1 cellular context compared by ENCODE assay signal in genomic region chr14:31505411-31505810, GRCh38.
A peak's percentile ranks its signal among the peaks of the same experiment; 100 is the strongest.
TF ChIP-seq lines count a peak whose summit lies in the region.

No MANE protein-coding gene starts in this region.

TF ChIP-seq in SK-N-SH, 30 proteins besides CTCF, POLR2A, EP300 and RAD21 (continued from another document):
- TF ChIP-seq REST (IDR thresholded peaks at IDR 0.05; ENCODE audit: low read depth, low read length) (no peak), GATA2 (CRISPR knock-in tag; IDR thresholded peaks at IDR 0.05) (no peak), IRF3 (IDR thresholded peaks at IDR 0.05; ENCODE audit: low read depth, low read length) (no peak), USF1 (IDR thresholded peaks at IDR 0.05; ENCODE audit: borderline replicate concordance, low read depth) (no peak), FOSL2 (IDR thresholded peaks at IDR 0.05; ENCODE audit: borderline replicate concordance, low read depth) (no peak), NFIC (IDR thresholded peaks at IDR 0.05; ENCODE audit: borderline replicate concordance) (peak; percentile 74), FOXM1 (IDR thresholded peaks at IDR 0.05; ENCODE audit: low read depth) (no peak), POLR2AphosphoS5 (IDR thresholded peaks at IDR 0.05; ENCODE audit: low read depth, low read length) (no peak), JUND (IDR thresholded peaks at IDR 0.05) (0 out of 2 replicates have a peak, but pooled peaks have one; percentile 18), SMC3 (IDR thresholded peaks at IDR 0.05; ENCODE audit: low read depth, low read length) (no peak), EZH2phosphoT487 (IDR thresholded peaks at IDR 0.05; ENCODE audit: borderline replicate concordance, low read depth) (no peak), GABPA (IDR thresholded peaks at IDR 0.05; ENCODE audit: low read depth) (no peak), SIN3A (IDR thresholded peaks at IDR 0.05; ENCODE audit: borderline replicate concordance, low read depth, low read length) (no peak), CHD2 (IDR thresholded peaks at IDR 0.05; ENCODE audit: low read length, partially characterized antibody) (no peak), TAF1 (IDR thresholded peaks at IDR 0.05; ENCODE audit: borderline replicate concordance, low read depth, low read length) (no peak), TCF12 (IDR thresholded peaks at IDR 0.05) (0 out of 2 replicates have a peak, but pooled peaks have one; percentile 5), MEF2A (IDR thresholded peaks at IDR 0.05; ENCODE audit: borderline replicate concordance, low read depth) (no peak), MXI1 (IDR thresholded peaks at IDR 0.05; ENCODE audit: low read depth, low read length) (no peak), FOXJ3 (CRISPR knock-in tag; IDR thresholded peaks at IDR 0.05) (no peak), ELF1 (IDR thresholded peaks at IDR 0.05) (no peak), RFX5 (IDR thresholded peaks at IDR 0.05; ENCODE audit: low read length) (no peak), ZBTB33 (IDR thresholded peaks at IDR 0.05; ENCODE audit: borderline replicate concordance, low read depth) (no peak), MAX (IDR thresholded peaks at IDR 0.05; ENCODE audit: low read depth) (0 out of 2 replicates have a peak, but pooled peaks have one; percentile 15)
- TF ChIP-seq, protein P1, sequence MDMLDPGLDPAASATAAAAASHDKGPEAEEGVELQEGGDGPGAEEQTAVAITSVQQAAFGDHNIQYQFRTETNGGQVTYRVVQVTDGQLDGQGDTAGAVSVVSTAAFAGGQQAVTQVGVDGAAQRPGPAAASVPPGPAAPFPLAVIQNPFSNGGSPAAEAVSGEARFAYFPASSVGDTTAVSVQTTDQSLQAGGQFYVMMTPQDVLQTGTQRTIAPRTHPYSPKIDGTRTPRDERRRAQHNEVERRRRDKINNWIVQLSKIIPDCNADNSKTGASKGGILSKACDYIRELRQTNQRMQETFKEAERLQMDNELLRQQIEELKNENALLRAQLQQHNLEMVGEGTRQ (IDR thresholded peaks at IDR 0.05; ENCODE audit: borderline replicate concordance, low read depth, low read length) = no peak
- TF ChIP-seq, protein P2, sequence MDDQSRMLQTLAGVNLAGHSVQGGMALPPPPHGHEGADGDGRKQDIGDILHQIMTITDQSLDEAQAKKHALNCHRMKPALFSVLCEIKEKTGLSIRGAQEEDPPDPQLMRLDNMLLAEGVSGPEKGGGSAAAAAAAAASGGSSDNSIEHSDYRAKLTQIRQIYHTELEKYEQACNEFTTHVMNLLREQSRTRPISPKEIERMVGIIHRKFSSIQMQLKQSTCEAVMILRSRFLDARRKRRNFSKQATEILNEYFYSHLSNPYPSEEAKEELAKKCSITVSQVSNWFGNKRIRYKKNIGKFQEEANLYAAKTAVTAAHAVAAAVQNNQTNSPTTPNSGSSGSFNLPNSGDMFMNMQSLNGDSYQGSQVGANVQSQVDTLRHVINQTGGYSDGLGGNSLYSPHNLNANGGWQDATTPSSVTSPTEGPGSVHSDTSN (IDR thresholded peaks at IDR 0.05) = no peak
